19 cellular contexts compared by ENCODE assay signal in the genomic region with DNA sequence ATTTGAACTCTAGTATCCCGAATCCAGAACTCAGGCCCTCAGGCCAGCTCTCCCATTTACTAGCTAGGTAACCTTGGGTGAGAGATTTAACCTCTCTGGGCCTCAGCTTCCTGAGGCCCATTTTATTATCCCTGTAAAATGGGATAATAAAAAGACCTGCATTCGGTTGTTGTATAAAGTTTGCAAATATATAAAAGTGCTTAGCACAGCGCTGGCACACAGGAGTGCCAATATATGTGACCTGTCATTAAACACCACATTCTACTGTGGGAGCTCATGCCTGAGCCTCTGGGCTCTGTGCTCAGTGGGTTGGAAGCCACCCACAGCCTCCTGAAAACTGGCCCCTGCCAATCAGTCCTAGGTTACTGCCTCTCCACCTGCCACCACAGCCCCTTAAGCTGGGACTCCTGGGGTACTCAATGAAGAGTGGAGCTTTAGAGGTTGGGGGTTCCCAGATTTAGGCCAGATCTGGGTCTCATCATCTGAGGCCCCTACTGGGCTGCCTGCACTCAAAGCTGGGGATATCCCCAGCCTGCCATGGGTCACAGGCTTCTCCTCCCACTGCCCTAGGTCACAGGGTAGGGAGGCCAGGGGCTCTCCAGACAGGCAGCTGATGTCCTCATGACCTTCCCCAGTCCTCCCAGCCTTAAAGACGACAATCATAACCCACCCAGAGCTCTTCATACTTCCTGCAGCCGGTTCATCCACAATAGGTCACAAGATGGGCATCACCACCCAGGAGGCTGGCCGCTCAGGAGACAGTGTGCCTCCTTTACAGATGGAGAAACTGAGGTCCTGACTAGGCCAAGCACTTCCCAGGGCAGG. TPM values are rescaled to one million over a fixed set of nuclear protein-coding genes. Genes with fewer than 3 reads are reported as not detected.
DNase-seq lines count a peak whose midpoint lies in the region; ATAC-seq and TF ChIP-seq lines count a peak whose summit lies in the region.
"Had no signal": no experiment of that assay in that cellular context is flagged by ENCODE, and none has a peak within 500 bp of the region (broad histone marks: within the 10 kb centered on the region; RNA-seq: fewer than 3 reads in every experiment).

No MANE protein-coding gene starts in this region.

- H3K14ac ChIP-seq in neuronal stem cell (ENCODE audit: low read length) (no peak overlapping the region), H9 (ENCODE audit: insufficient read depth, low read length) (no peak overlapping the region; the same call in 1 of the 2 replicates)

- no peak overlapping the region for H3K56ac ChIP-seq in H9 (ENCODE audit: insufficient read length, low read depth, low read length)

- H3K9me3 Mint-ChIP-seq in CD14-positive monocyte (no peaks in the 10 kb centered on the region), activated B cell treated with CpG ODN at 0.5 μM for 24 hours (no peaks in the 10 kb centered on the region), H9 (no peaks in the 10 kb centered on the region)
- H3K9me3 Mint-ChIP-seq in activated CD4-positive, alpha-beta T cell treated with anti-CD3 and anti-CD28 coated beads for 36 hours (ENCODE audit: low read depth): no peaks in the 10 kb centered on the region
- H3K9me3 Mint-ChIP-seq: activated T-helper 17 cell treated with anti-CD3 and anti-CD28 coated beads, Interleukin-2, amount 50 U/mL, for 72 hours had no signal

- H2BK15ac ChIP-seq in neuronal stem cell (ENCODE audit: low read length): no peak overlapping the region
- no peak overlapping the region for H2BK15ac ChIP-seq in H9 (ENCODE audit: low read depth, low read length)

- H4K8ac ChIP-seq in neuronal stem cell (ENCODE audit: low read depth, low read length) (no peak overlapping the region), H9 (replicated peaks; ENCODE audit: insufficient read length, low read depth, low read length) (no peak overlapping the region)

- no peak overlapping the region for H3K4ac ChIP-seq in neuronal stem cell (ENCODE audit: low read length)
- no peak overlapping the region for H3K4ac ChIP-seq in H9 (ENCODE audit: low read depth, low read length)

- H4K5ac ChIP-seq in H9 (ENCODE audit: insufficient read length, low read depth, low read length): no peak overlapping the region

- no peak overlapping the region for H2BK20ac ChIP-seq in H9 (ENCODE audit: low read depth, low read length, poor library complexity, severe bottlenecking)

- H3K23me2 ChIP-seq in H9 (ENCODE audit: insufficient read length, low read depth, low read length, poor library complexity, severe bottlenecking): no peaks in the 10 kb centered on the region

- no peaks in the 10 kb centered on the region for H3K9me3 ChIP-seq in neuronal stem cell (replicated peaks in 1 of 2; ENCODE audit: control insufficient read depth in 2 of 2, insufficient read depth in 1 of 2, low read depth in 1 of 2, low read length in 2 of 2)
- H3K9me3 ChIP-seq in H9 (ENCODE audit: control insufficient read depth, low read depth, low read length): no peaks in the 10 kb centered on the region
- H3K9me3 ChIP-seq: esophagus muscularis mucosa had no signal

- H2AK5ac ChIP-seq in neuronal stem cell (ENCODE audit: low read depth, low read length) (no peak overlapping the region), H9 (ENCODE audit: insufficient read length, low read length) (no peak overlapping the region)

- H3K9ac ChIP-seq in neuronal stem cell (ENCODE audit: low read depth, low read length, poor library complexity) (no peak overlapping the region), H9 (ENCODE audit: extremely low read depth, insufficient read length, low read length) (no peak overlapping the region)
- H3K9ac ChIP-seq: KMS-11 had no signal

- H3K27ac Mint-ChIP-seq in CD14-positive monocyte (peak overlapping the region in 4 of 7 donors; percentile 31 to 82 (median 64)), activated B cell treated with CpG ODN at 0.5 μM for 24 hours (peak overlapping the region; percentile 90), H9 (peak overlapping the region in 1 of 3 experiments; percentile 36; a peak in 1 of 7 replicates)
- no peak overlapping the region for H3K27ac Mint-ChIP-seq in activated CD4-positive, alpha-beta T cell treated with anti-CD3 and anti-CD28 coated beads for 36 hours
- H3K27ac Mint-ChIP-seq: activated T-helper 17 cell treated with anti-CD3 and anti-CD28 coated beads, Interleukin-2, amount 50 U/mL, for 72 hours had no signal

- intact Hi-C loops in CD14-positive monocyte (cut with micrococcal nuclease): loop anchor here in 1 of 2 donors (5.0 to 10.0 kb wide), 2 partner anchors 175 to 1067 kb away; partner anchors contain the start of gene USP49
- intact Hi-C loops in activated B cell treated with CpG ODN at 0.5 μM for 24 hours (cut with micrococcal nuclease): no loop called here
- intact Hi-C loops in activated CD4-positive, alpha-beta T cell treated with anti-CD3 and anti-CD28 coated beads for 36 hours (cut with DNase I, micrococcal nuclease): no loop called here

- H3K4me1 Mint-ChIP-seq in CD14-positive monocyte (peaks cover 92% of the 10 kb centered on the region), activated B cell treated with CpG ODN at 0.5 μM for 24 hours (peaks cover 99% of the 10 kb centered on the region), H9 (peaks cover 9 to 20% of the 10 kb centered on the region in 2 experiments)
- peaks cover 12% of the 10 kb centered on the region for H3K4me1 Mint-ChIP-seq in activated CD4-positive, alpha-beta T cell treated with anti-CD3 and anti-CD28 coated beads for 36 hours

- TF ChIP-seq CTCF in CD14-positive monocyte (IDR thresholded peaks at IDR 0.05) (no peak), activated B cell treated with CpG ODN at 0.5 μM for 24 hours (IDR thresholded peaks at IDR 0.05) (no peak), H9 (conservative IDR thresholded peaks at IDR 0.05) (no peak)

- no peak overlapping the region for H3T11ph ChIP-seq in H9 (ENCODE audit: low read length)

- H4K20me1 ChIP-seq in H9 (ENCODE audit: control insufficient read depth, insufficient read depth, insufficient read length): no peaks in the 10 kb centered on the region

- peak; percentile 18 for ATAC-seq in activated B cell treated with CpG ODN at 0.5 μM for 24 hours (ENCODE audit: low read depth)
- no peak for ATAC-seq in activated CD4-positive, alpha-beta T cell treated with anti-CD3 and anti-CD28 coated beads for 36 hours
- ATAC-seq in GM19463 (IDR thresholded peaks at IDR 0.05; ENCODE audit: unreplicated experiment): no peak
- ATAC-seq: activated T-helper 17 cell treated with anti-CD3 and anti-CD28 coated beads, Interleukin-2, amount 50 U/mL, for 72 hours had no signal

- H3K23ac ChIP-seq in neuronal stem cell (ENCODE audit: low read depth, low read length, poor library complexity) (peak overlapping the region; percentile 17), H9 (ENCODE audit: insufficient read length, low read depth, low read length) (no peak overlapping the region)

- H3K27me3 ChIP-seq in neuronal stem cell (ENCODE audit: control insufficient read depth in 3 of 3, insufficient read depth in 3 of 3, low read depth in 1 of 3, low read length in 3 of 3) (peaks cover 0 to 4% (median 0%) of the 10 kb centered on the region in 3 experiments), H9 (ENCODE audit: insufficient read depth, low read length) (no peaks in the 10 kb centered on the region)
- H3K27me3 ChIP-seq: esophagus muscularis mucosa had no signal

- peak; percentile 41 for TF ChIP-seq POLR2A in GM19099 (IDR thresholded peaks at IDR 0.05; ENCODE audit: extremely low read depth, insufficient read length, low read depth)

- H3K4me3 Mint-ChIP-seq in CD14-positive monocyte (peak overlapping the region in 1 of 2 donors; percentile 39), activated B cell treated with CpG ODN at 0.5 μM for 24 hours (peak overlapping the region; percentile 76), H9 (no peak overlapping the region)
- H3K4me3 Mint-ChIP-seq in activated CD4-positive, alpha-beta T cell treated with anti-CD3 and anti-CD28 coated beads for 36 hours: no peak overlapping the region
- H3K4me3 Mint-ChIP-seq: activated T-helper 17 cell treated with anti-CD3 and anti-CD28 coated beads, Interleukin-2, amount 50 U/mL, for 72 hours had no signal

- H2AFZ ChIP-seq in neuronal stem cell (ENCODE audit: low read length) (no peak overlapping the region), H9 (ENCODE audit: low read length) (no peak overlapping the region)

- CTCF ChIA-PET in activated B cell treated with CpG ODN at 0.5 μM for 24 hours (lab: Charles Lee): interaction anchor here (1.0 to 6.1 kb wide), 4 partner anchors 12 to 36 kb away, joined by 4 to 81 read pairs (median 15); no protein-coding TSS in a partner anchor
- CTCF ChIA-PET in activated CD4-positive, alpha-beta T cell treated with anti-CD3 and anti-CD28 coated beads for 36 hours (lab: Charles Lee): interaction anchor here (0.7 to 1.6 kb wide), 3 partner anchors 12 to 41 kb away, joined by 3 to 7 read pairs (median 3); no protein-coding TSS in a partner anchor

- H3K4me2 ChIP-seq in neuronal stem cell (ENCODE audit: insufficient read depth, low read length, poor library complexity, severe bottlenecking) (no peak overlapping the region), H9 (ENCODE audit: insufficient read depth, insufficient read length, low read length) (no peak overlapping the region)
- H3K4me2 ChIP-seq: KMS-11 had no signal

- DNase-seq in CD14-positive monocyte (ENCODE audit: low spot score) (no peak), activated B cell treated with CpG ODN at 0.5 μM for 24 hours (no peak), neuronal stem cell (ENCODE audit: low spot score) (no peak), hippocampal formation (lab: John Stamatoyannopoulos, UW) (no peak), H9 (no peak)
- no peak for DNase-seq in activated CD4-positive, alpha-beta T cell treated with anti-CD3 and anti-CD28 coated beads for 36 hours
- DNase-seq: activated CD4-positive, alpha-beta T cell treated with anti-CD3 and anti-CD28 coated beads, Interleukin-2, amount 50 U/mL, for 48 hours; cortex of kidney; mammary epithelial cell; NCI-H1436 treated with DMSO at 0.1 percent for 48 hours; NCI-H510A; T-helper 9 cell had no signal

- H3K4me3 ChIP-seq in neuronal stem cell (ENCODE audit: low read length in 2 of 2): no peak overlapping the region
- H3K4me3 ChIP-seq: esophagus muscularis mucosa had no signal

- H2BK5ac ChIP-seq in neuronal stem cell (ENCODE audit: low read length) (peak overlapping the region; percentile 59), H9 (ENCODE audit: insufficient read length, low read length) (no peak overlapping the region)

- H2BK120ac ChIP-seq in neuronal stem cell (ENCODE audit: low read depth, low read length): no peak overlapping the region
- no peak overlapping the region for H2BK120ac ChIP-seq in H9 (ENCODE audit: low read depth, low read length, poor library complexity, severe bottlenecking)

- peaks cover 17 to 49% of the 10 kb centered on the region in 2 donors for H3K36me3 Mint-ChIP-seq in CD14-positive monocyte
- H3K36me3 Mint-ChIP-seq in activated B cell treated with CpG ODN at 0.5 μM for 24 hours (ENCODE audit: low read depth): peaks cover 40% of the 10 kb centered on the region
- no peaks in the 10 kb centered on the region for H3K36me3 Mint-ChIP-seq in activated CD4-positive, alpha-beta T cell treated with anti-CD3 and anti-CD28 coated beads for 36 hours (ENCODE audit: low read depth)
- H3K36me3 Mint-ChIP-seq in H9 (ENCODE audit: insufficient read depth in 1 of 3, low read depth in 3 of 3): no peaks in the 10 kb centered on the region

- H4K91ac ChIP-seq in neuronal stem cell (ENCODE audit: low read depth, low read length, poor library complexity) (no peak overlapping the region), H9 (ENCODE audit: insufficient read length, low read depth, low read length) (no peak overlapping the region)

- no peak overlapping the region for H3K27ac ChIP-seq in neuronal stem cell (replicated peaks; ENCODE audit: low read length)
- H3K27ac ChIP-seq in H9 (ENCODE audit: insufficient read length, low read depth, low read length): no peak overlapping the region
- H3K27ac ChIP-seq: esophagus muscularis mucosa, KMS-11 had no signal

- POLR2A ChIA-PET in activated B cell treated with CpG ODN at 0.5 μM for 24 hours (lab: Charles Lee): interaction anchor here (1.1 to 29.1 kb wide), 5 partner anchors 13 to 348 kb away, joined by 3 to 1669 read pairs (median 7); partner anchors contain the start of gene TFEB
- POLR2A ChIA-PET in activated CD4-positive, alpha-beta T cell treated with anti-CD3 and anti-CD28 coated beads for 36 hours (lab: Charles Lee): no interaction called here

- no peak overlapping the region for H3K18ac ChIP-seq in neuronal stem cell (ENCODE audit: low read length)
- no peak overlapping the region for H3K18ac ChIP-seq in H9 (ENCODE audit: insufficient read length, low read depth, low read length)

- no peaks in the 10 kb centered on the region for H3K79me1 ChIP-seq in neuronal stem cell (ENCODE audit: low read depth, low read length)
- H3K79me1 ChIP-seq in H9 (ENCODE audit: insufficient read depth, low read depth, low read length, poor library complexity, severe bottlenecking): no peaks in the 10 kb centered on the region

- H2BK12ac ChIP-seq in neuronal stem cell (ENCODE audit: low read length) (no peak overlapping the region), H9 (ENCODE audit: insufficient read length, low read depth, low read length) (no peak overlapping the region)

- H3K36me3 ChIP-seq in neuronal stem cell (replicated peaks in 1 of 2; ENCODE audit: control insufficient read depth in 2 of 2, insufficient read depth in 2 of 2, low read length in 2 of 2): no peaks in the 10 kb centered on the region
- H3K36me3 ChIP-seq: esophagus muscularis mucosa had no signal

- peaks cover 0 to 3% (median 0%) of the 10 kb centered on the region in 3 donors for H3K27me3 Mint-ChIP-seq in CD14-positive monocyte (ENCODE audit: low read depth in 3 of 3)
- no peaks in the 10 kb centered on the region for H3K27me3 Mint-ChIP-seq in activated B cell treated with CpG ODN at 0.5 μM for 24 hours
- H3K27me3 Mint-ChIP-seq in activated CD4-positive, alpha-beta T cell treated with anti-CD3 and anti-CD28 coated beads for 36 hours: no peaks in the 10 kb centered on the region
- H3K27me3 Mint-ChIP-seq in H9 (ENCODE audit: low read depth): peaks cover 4% of the 10 kb centered on the region; the same call in 1 of the 2 replicates
- H3K27me3 Mint-ChIP-seq: activated T-helper 17 cell treated with anti-CD3 and anti-CD28 coated beads, Interleukin-2, amount 50 U/mL, for 72 hours had no signal

- no CpG with 5 or more reads among the region's 6 CpGs for WGBS in neuronal stem cell (ENCODE audit: extremely low coverage in 2 of 2, insufficient read length in 2 of 2, insufficient replicate concordance in 1 of 2), 2 donors
- WGBS in H9 (ENCODE audit: extremely low coverage, insufficient read length, low lambda C conversion rate): no CpG with 5 or more reads among the region's 6 CpGs

- H3K4me1 ChIP-seq in neuronal stem cell (ENCODE audit: control insufficient read depth in 2 of 2, insufficient read depth in 1 of 2, low read depth in 1 of 2, low read length in 2 of 2) (peaks cover 0 to 2% of the 10 kb centered on the region in 2 donors), H9 (ENCODE audit: insufficient read depth, low read length) (no peaks in the 10 kb centered on the region)

- H3K79me2 ChIP-seq in H9 (ENCODE audit: insufficient read depth, low read length): no peaks in the 10 kb centered on the region; the same call in 1 of the 2 replicates

RNA-seq across cellular contexts. Expression of gene TFEB, which starts 15.4 kb away (rescaled TPM):
- 10 to 100 TPM; 42.6 to 60.0 TPM for polyA plus RNA-seq in CD14-positive monocyte
- total RNA-seq in activated B cell treated with CpG ODN at 0.5 μM for 24 hours (203 and 205 TPM in 2 replicates), H9 (2021) (1.2 and 2.4 TPM in 2 replicates)
- polyA plus RNA-seq in neuronal stem cell (2013, experiment 1 of 2): 1.1 TPM
- 1.1 TPM for polyA plus RNA-seq in neuronal stem cell (2013, experiment 2 of 2)
- total RNA-seq in activated CD4-positive, alpha-beta T cell treated with anti-CD3 and anti-CD28 coated beads for 36 hours: 1 to 10 TPM; 8.5 to 9.2 TPM

RNA-seq across cellular contexts. Expression of gene PGC, which starts 27.2 kb away (rescaled TPM):
- not detected for polyA plus RNA-seq in CD14-positive monocyte
- not detected in 2 replicates for total RNA-seq in activated B cell treated with CpG ODN at 0.5 μM for 24 hours
- 0.03 TPM for polyA plus RNA-seq in neuronal stem cell (2013, experiment 1 of 2)
- 0.07 TPM for polyA plus RNA-seq in neuronal stem cell (2013, experiment 2 of 2)
- total RNA-seq in activated CD4-positive, alpha-beta T cell treated with anti-CD3 and anti-CD28 coated beads for 36 hours: not detected
- not detected in 2 replicates for total RNA-seq in H9 (2021)
- total RNA-seq: activated T-helper 17 cell treated with anti-CD3 and anti-CD28 coated beads, Interleukin-2, amount 50 U/mL, for 72 hours; mammary epithelial cell; omental fat pad; subcutaneous adipose tissue had no signal
- polyA plus RNA-seq: mammary epithelial cell had no signal

RNA-seq across cellular contexts. Expression of gene FRS3, which starts 59.7 kb away (rescaled TPM):
- 1 to 10 TPM; 1.3 to 2.6 TPM for polyA plus RNA-seq in CD14-positive monocyte
- 6.5 and 6.7 TPM in 2 replicates for total RNA-seq in activated B cell treated with CpG ODN at 0.5 μM for 24 hours
- 8.3 TPM for polyA plus RNA-seq in neuronal stem cell (2013, experiment 1 of 2)
- polyA plus RNA-seq in neuronal stem cell (2013, experiment 2 of 2): 8.2 TPM
- total RNA-seq in activated CD4-positive, alpha-beta T cell treated with anti-CD3 and anti-CD28 coated beads for 36 hours: 1 to 10 TPM; 4.8 to 5.6 TPM
- 4.6 and 4.8 TPM in 2 replicates for total RNA-seq in H9 (2021)

Comparison
In these comparisons a context has a peak if more than half of its experiments do, and no peak if none do; other contexts are left out.
1. RNA of gene TFEB, which starts 15.4 kb away (total RNA-seq): 203 to 205 TPM in activated B cell treated with CpG ODN at 0.5 μM for 24 hours; 8.5 to 9.2 TPM in activated CD4-positive, alpha-beta T cell treated with anti-CD3 and anti-CD28 coated beads for 36 hours and 1.2 to 2.4 TPM in H9; every median in the first group is over 10 times any median in the second.